In the genomic region with DNA sequence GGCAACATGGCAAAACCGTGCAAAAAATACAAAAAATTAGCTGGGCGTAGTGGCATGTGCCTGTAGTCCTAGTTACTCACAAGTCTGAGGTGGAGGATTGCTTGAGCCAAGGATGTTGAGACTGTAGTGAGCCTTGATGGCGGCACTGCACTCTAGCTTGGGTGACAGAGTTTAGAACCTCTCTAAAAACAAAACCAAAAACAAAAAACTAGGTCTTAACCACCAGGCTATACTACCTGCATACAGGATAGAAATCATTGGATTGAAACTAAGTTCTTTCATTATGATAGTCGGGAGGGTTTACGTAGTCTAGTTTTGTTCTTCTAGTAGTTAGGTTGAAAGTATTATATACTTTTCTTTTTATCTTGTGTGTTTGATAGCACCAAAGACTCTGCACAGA, we compare ENCODE assay signal across 15 cellular contexts. TPM values are rescaled to one million over a fixed set of nuclear protein-coding genes. Genes with fewer than 3 reads are reported as not detected.
DNase-seq lines count a peak whose midpoint lies in the region; ATAC-seq and TF ChIP-seq lines count a peak whose summit lies in the region.
"Had no signal": no experiment of that assay in that cellular context is flagged by ENCODE, and none has a peak within 500 bp of the region (broad histone marks: within the 10 kb centered on the region; RNA-seq: fewer than 3 reads in every experiment).

No MANE protein-coding gene starts in this region.

- POLR2A ChIA-PET in activated CD4-positive, alpha-beta T cell treated with anti-CD3 and anti-CD28 coated beads for 36 hours (lab: Charles Lee) = no interaction called here

- peak; percentile 78 for ATAC-seq in activated CD4-positive, alpha-beta T cell treated with anti-CD3 and anti-CD28 coated beads for 36 hours
- peak; percentile 13 for ATAC-seq in stimulated activated effector memory CD8-positive, alpha-beta T cell treated with anti-CD3 and anti-CD28 coated beads, Interleukin-12 subunit alpha, Interleukin-12 subunit beta, amount 100 ng/mL, for 72 hours

- DNase-seq in activated CD4-positive, alpha-beta T cell treated with anti-CD3 and anti-CD28 coated beads for 36 hours = no peak
- DNase-seq in activated CD4-positive, alpha-beta T cell treated with anti-CD3 and anti-CD28 coated beads, Interleukin-2, amount 50 U/mL, for 1 hour = no peak
- DNase-seq in GM23248 = no peak
- DNase-seq in chondrocyte (ENCODE audit: low spot score) = no peak
- no peak for DNase-seq in stimulated activated effector memory CD8-positive, alpha-beta T cell treated with anti-CD3 and anti-CD28 coated beads, Interleukin-12 subunit alpha, Interleukin-12 subunit beta, amount 100 ng/mL, for 72 hours (ENCODE audit: low spot score in 2 of 2)
- DNase-seq in iPS-NIHi11 (ENCODE audit: low spot score) = no peak
- DNase-seq in activated T-helper 1 cell treated with anti-CD3 and anti-CD28 coated beads, Interleukin-12 subunit alpha, Interleukin-12 subunit beta, Interleukin-2, Interleukin-4 antibody, amounts not matched to agents 30 ng/mL and 10 ng/mL and 1 ng/mL, durations not matched to agents 14 hours and 24 hours and 36 hours (ENCODE audit: low spot score) = no peak
- DNase-seq: AML-193; Caco-2; CD8-positive, alpha-beta memory T cell; DND-41; GDM1 had no signal

- CTCF ChIA-PET in activated CD4-positive, alpha-beta T cell treated with anti-CD3 and anti-CD28 coated beads for 36 hours (lab: Charles Lee) = interaction anchor here (0.8 kb wide), 1 partner anchor 485 kb away, joined by 4 read pairs; no protein-coding TSS in a partner anchor

- no peaks in the 10 kb centered on the region for H4K20me1 ChIP-seq in GM23248 (ENCODE audit: insufficient read depth)
- H4K20me1 ChIP-seq: BLaER1 had no signal

- no peak overlapping the region for H2AFZ ChIP-seq in GM23248

- 88 to 89% methylated on average over 5 of the region's 5 CpGs for WGBS in GM23248 (ENCODE audit: low coverage in 1 of 2, low lambda C conversion rate in 2 of 2, missing lambda C conversion rate in 2 of 2), 2 experiments

- no peak overlapping the region for H3K27ac Mint-ChIP-seq in activated CD4-positive, alpha-beta T cell treated with anti-CD3 and anti-CD28 coated beads for 36 hours
- peak overlapping the region; percentile 1 for H3K27ac Mint-ChIP-seq in chondrocyte (ENCODE audit: unreplicated experiment)
- no peak overlapping the region for H3K27ac Mint-ChIP-seq in stimulated activated effector memory CD8-positive, alpha-beta T cell treated with anti-CD3 and anti-CD28 coated beads, Interleukin-12 subunit alpha, Interleukin-12 subunit beta, amount 100 ng/mL, for 72 hours
- H3K27ac Mint-ChIP-seq in activated T-helper 1 cell treated with anti-CD3 and anti-CD28 coated beads, Interleukin-12 subunit alpha, Interleukin-12 subunit beta, Interleukin-2, Interleukin-4 antibody, amounts not matched to agents 30 ng/mL and 10 ng/mL and 1 ng/mL, durations not matched to agents 14 hours and 24 hours and 36 hours = no peak overlapping the region
- H3K27ac Mint-ChIP-seq: IgD-negative memory B cell had no signal

- H3K27ac ChIP-seq in GM23248 = peak overlapping the region; percentile 90
- H3K27ac ChIP-seq: 22Rv1, BLaER1 had no signal

- no peaks in the 10 kb centered on the region for H3K27me3 ChIP-seq in GM23248 (replicated peaks; ENCODE audit: insufficient read depth)
- H3K27me3 ChIP-seq: BLaER1 had no signal

- in situ Hi-C loops in GM23248 (cut with MboI) = no loop called here

- no peak for TF ChIP-seq CTCF in chondrocyte (IDR thresholded peaks at IDR 0.05)

- H3K9ac ChIP-seq in GM23248 = no peak overlapping the region
- H3K9ac ChIP-seq: BLaER1 had no signal

- H3K4me3 ChIP-seq in GM23248 = no peak overlapping the region
- H3K4me3 ChIP-seq: BLaER1 had no signal

- H3K4me1 ChIP-seq in GM23248 (ENCODE audit: insufficient read depth) = peaks cover 22% of the 10 kb centered on the region

- peaks cover 28% of the 10 kb centered on the region for H3K79me2 ChIP-seq in GM23248 (ENCODE audit: insufficient read depth)

- no peaks in the 10 kb centered on the region for H3K9me2 ChIP-seq in GM23248 (ENCODE audit: insufficient read depth)

- intact Hi-C loops in activated CD4-positive, alpha-beta T cell treated with anti-CD3 and anti-CD28 coated beads for 36 hours (cut with DNase I, micrococcal nuclease) = loop anchor here (10.0 kb wide), 2 partner anchors 577 to 807 kb away; no protein-coding TSS in a partner anchor
- intact Hi-C loops in activated T-helper 1 cell treated with anti-CD3 and anti-CD28 coated beads, Interleukin-12 subunit alpha, Interleukin-12 subunit beta, Interleukin-2, Interleukin-4 antibody, amounts not matched to agents 30 ng/mL and 10 ng/mL and 1 ng/mL, durations not matched to agents 14 hours and 24 hours and 36 hours (cut with micrococcal nuclease) = no loop called here

- H3K9me3 Mint-ChIP-seq in activated CD4-positive, alpha-beta T cell treated with anti-CD3 and anti-CD28 coated beads for 36 hours (ENCODE audit: low read depth) = no peaks in the 10 kb centered on the region
- H3K9me3 Mint-ChIP-seq in chondrocyte (ENCODE audit: low read depth) = no peaks in the 10 kb centered on the region
- no peaks in the 10 kb centered on the region for H3K9me3 Mint-ChIP-seq in stimulated activated effector memory CD8-positive, alpha-beta T cell treated with anti-CD3 and anti-CD28 coated beads, Interleukin-12 subunit alpha, Interleukin-12 subunit beta, amount 100 ng/mL, for 72 hours
- H3K9me3 Mint-ChIP-seq in activated T-helper 1 cell treated with anti-CD3 and anti-CD28 coated beads, Interleukin-12 subunit alpha, Interleukin-12 subunit beta, Interleukin-2, Interleukin-4 antibody, amounts not matched to agents 30 ng/mL and 10 ng/mL and 1 ng/mL, durations not matched to agents 14 hours and 24 hours and 36 hours = no peaks in the 10 kb centered on the region
- H3K9me3 Mint-ChIP-seq: CD8-positive, alpha-beta memory T cell; IgD-negative memory B cell had no signal

- H3K36me3 ChIP-seq in GM23248 (ENCODE audit: low read depth) = peaks cover 8% of the 10 kb centered on the region; the same call in 1 of the 2 replicates

- H3K36me3 Mint-ChIP-seq in activated CD4-positive, alpha-beta T cell treated with anti-CD3 and anti-CD28 coated beads for 36 hours (ENCODE audit: low read depth) = peaks cover 13% of the 10 kb centered on the region
- H3K36me3 Mint-ChIP-seq in chondrocyte (ENCODE audit: low read depth) = peaks cover 14% of the 10 kb centered on the region
- peaks cover 45% of the 10 kb centered on the region for H3K36me3 Mint-ChIP-seq in stimulated activated effector memory CD8-positive, alpha-beta T cell treated with anti-CD3 and anti-CD28 coated beads, Interleukin-12 subunit alpha, Interleukin-12 subunit beta, amount 100 ng/mL, for 72 hours
- H3K36me3 Mint-ChIP-seq in activated T-helper 1 cell treated with anti-CD3 and anti-CD28 coated beads, Interleukin-12 subunit alpha, Interleukin-12 subunit beta, Interleukin-2, Interleukin-4 antibody, amounts not matched to agents 30 ng/mL and 10 ng/mL and 1 ng/mL, durations not matched to agents 14 hours and 24 hours and 36 hours (ENCODE audit: low read depth) = peaks cover 14% of the 10 kb centered on the region
- H3K36me3 Mint-ChIP-seq: IgD-negative memory B cell had no signal

- no peak overlapping the region for H3K4me3 Mint-ChIP-seq in activated CD4-positive, alpha-beta T cell treated with anti-CD3 and anti-CD28 coated beads for 36 hours
- H3K4me3 Mint-ChIP-seq in chondrocyte (ENCODE audit: unreplicated experiment) = no peak overlapping the region
- H3K4me3 Mint-ChIP-seq in stimulated activated effector memory CD8-positive, alpha-beta T cell treated with anti-CD3 and anti-CD28 coated beads, Interleukin-12 subunit alpha, Interleukin-12 subunit beta, amount 100 ng/mL, for 72 hours = no peak overlapping the region
- no peak overlapping the region for H3K4me3 Mint-ChIP-seq in activated T-helper 1 cell treated with anti-CD3 and anti-CD28 coated beads, Interleukin-12 subunit alpha, Interleukin-12 subunit beta, Interleukin-2, Interleukin-4 antibody, amounts not matched to agents 30 ng/mL and 10 ng/mL and 1 ng/mL, durations not matched to agents 14 hours and 24 hours and 36 hours
- H3K4me3 Mint-ChIP-seq: CD8-positive, alpha-beta memory T cell had no signal

- H3K27me3 Mint-ChIP-seq in activated CD4-positive, alpha-beta T cell treated with anti-CD3 and anti-CD28 coated beads for 36 hours = no peaks in the 10 kb centered on the region
- no peaks in the 10 kb centered on the region for H3K27me3 Mint-ChIP-seq in chondrocyte (ENCODE audit: low read depth)
- H3K27me3 Mint-ChIP-seq in activated T-helper 1 cell treated with anti-CD3 and anti-CD28 coated beads, Interleukin-12 subunit alpha, Interleukin-12 subunit beta, Interleukin-2, Interleukin-4 antibody, amounts not matched to agents 30 ng/mL and 10 ng/mL and 1 ng/mL, durations not matched to agents 14 hours and 24 hours and 36 hours (ENCODE audit: insufficient read depth) = no peaks in the 10 kb centered on the region
- H3K27me3 Mint-ChIP-seq: CD8-positive, alpha-beta memory T cell; IgD-negative memory B cell had no signal

- H3K4me2 ChIP-seq in GM23248 (ENCODE audit: unreplicated experiment) = no peak overlapping the region
- H3K4me2 ChIP-seq: BLaER1 had no signal

- H3K9me3 ChIP-seq in GM23248 (ENCODE audit: low read depth) = no peaks in the 10 kb centered on the region
- H3K9me3 ChIP-seq: BLaER1, Caco-2 had no signal

- peaks cover 24% of the 10 kb centered on the region for H3F3A ChIP-seq in GM23248 (ENCODE audit: insufficient read depth)

- H3K4me1 Mint-ChIP-seq in activated CD4-positive, alpha-beta T cell treated with anti-CD3 and anti-CD28 coated beads for 36 hours = peaks cover 14% of the 10 kb centered on the region
- peaks cover 18% of the 10 kb centered on the region for H3K4me1 Mint-ChIP-seq in chondrocyte (ENCODE audit: low read depth)
- peaks cover 11% of the 10 kb centered on the region for H3K4me1 Mint-ChIP-seq in stimulated activated effector memory CD8-positive, alpha-beta T cell treated with anti-CD3 and anti-CD28 coated beads, Interleukin-12 subunit alpha, Interleukin-12 subunit beta, amount 100 ng/mL, for 72 hours
- H3K4me1 Mint-ChIP-seq in activated T-helper 1 cell treated with anti-CD3 and anti-CD28 coated beads, Interleukin-12 subunit alpha, Interleukin-12 subunit beta, Interleukin-2, Interleukin-4 antibody, amounts not matched to agents 30 ng/mL and 10 ng/mL and 1 ng/mL, durations not matched to agents 14 hours and 24 hours and 36 hours (ENCODE audit: low read depth) = peaks cover 13% of the 10 kb centered on the region

RNA-seq across cellular contexts. Expression of a gene that starts 5.8 kb away (rescaled TPM):
- 10 to 100 TPM; 19.3 to 24.6 TPM for total RNA-seq in activated CD4-positive, alpha-beta T cell treated with anti-CD3 and anti-CD28 coated beads for 36 hours
- 5.8 and 13.9 TPM in 2 replicates for total RNA-seq in GM23248 (2014; rRNA removed; shearing (Covaris generic))
- polyA plus RNA-seq in GM23248 (2016; fragmentation: Nextera tagmentation; extraction: Ambion mirVana) = 11.3 and 12.6 TPM in 2 replicates
- total RNA-seq in chondrocyte = 21.8 to 26.1 TPM (median 24.7 TPM) in 3 replicates
- 18.5 and 26.3 TPM in 2 replicates for total RNA-seq in activated T-helper 1 cell treated with anti-CD3 and anti-CD28 coated beads, Interleukin-12 subunit alpha, Interleukin-12 subunit beta, Interleukin-2, Interleukin-4 antibody, amounts not matched to agents 30 ng/mL and 10 ng/mL and 1 ng/mL, durations not matched to agents 14 hours and 24 hours and 36 hours

RNA-seq across cellular contexts. Expression of a gene that starts 6.3 kb away (rescaled TPM):
- total RNA-seq in activated CD4-positive, alpha-beta T cell treated with anti-CD3 and anti-CD28 coated beads for 36 hours = 10 to 100 TPM; 95.0 to 96.2 TPM
- 58.8 and 68.7 TPM in 2 replicates for total RNA-seq in GM23248 (2014; rRNA removed; shearing (Covaris generic))
- 29.7 and 31.6 TPM in 2 replicates for polyA plus RNA-seq in GM23248 (2016; fragmentation: Nextera tagmentation; extraction: Ambion mirVana)
- total RNA-seq in chondrocyte = 42.8 to 71.0 TPM (median 43.0 TPM) in 3 replicates
- total RNA-seq in activated T-helper 1 cell treated with anti-CD3 and anti-CD28 coated beads, Interleukin-12 subunit alpha, Interleukin-12 subunit beta, Interleukin-2, Interleukin-4 antibody, amounts not matched to agents 30 ng/mL and 10 ng/mL and 1 ng/mL, durations not matched to agents 14 hours and 24 hours and 36 hours = 151 and 154 TPM in 2 replicates

RNA-seq across cellular contexts. Expression of a gene that starts 39.1 kb away (rescaled TPM):
- total RNA-seq in activated CD4-positive, alpha-beta T cell treated with anti-CD3 and anti-CD28 coated beads for 36 hours = 1 to 10 TPM; 1.6 to 2.0 TPM
- total RNA-seq in GM23248 (2014; rRNA removed; shearing (Covaris generic)) = 2,401 and 2,613 TPM in 2 replicates
- 1,454 and 1,484 TPM in 2 replicates for polyA plus RNA-seq in GM23248 (2016; fragmentation: Nextera tagmentation; extraction: Ambion mirVana)
- total RNA-seq in chondrocyte = 854 to 4,666 TPM (median 4,556 TPM) in 3 replicates
- total RNA-seq in activated T-helper 1 cell treated with anti-CD3 and anti-CD28 coated beads, Interleukin-12 subunit alpha, Interleukin-12 subunit beta, Interleukin-2, Interleukin-4 antibody, amounts not matched to agents 30 ng/mL and 10 ng/mL and 1 ng/mL, durations not matched to agents 14 hours and 24 hours and 36 hours = 2.9 and 4.6 TPM in 2 replicates

RNA-seq across cellular contexts. Expression of a gene that starts 52.9 kb away (rescaled TPM):
- total RNA-seq in activated CD4-positive, alpha-beta T cell treated with anti-CD3 and anti-CD28 coated beads for 36 hours = 1 to 10 TPM; 3.1 to 4.9 TPM
- total RNA-seq in GM23248 (2014; rRNA removed; shearing (Covaris generic)) = 1.5 and 3.2 TPM in 2 replicates
- polyA plus RNA-seq in GM23248 (2016; fragmentation: Nextera tagmentation; extraction: Ambion mirVana) = 6.6 and 7.0 TPM in 2 replicates
- total RNA-seq in chondrocyte = 6.4 to 8.3 TPM (median 7.2 TPM) in 3 replicates
- 4.8 and 5.7 TPM in 2 replicates for total RNA-seq in activated T-helper 1 cell treated with anti-CD3 and anti-CD28 coated beads, Interleukin-12 subunit alpha, Interleukin-12 subunit beta, Interleukin-2, Interleukin-4 antibody, amounts not matched to agents 30 ng/mL and 10 ng/mL and 1 ng/mL, durations not matched to agents 14 hours and 24 hours and 36 hours

RNA-seq across cellular contexts. Expression of a gene that starts 59.7 kb away (rescaled TPM):
- 10 to 100 TPM; 21.5 to 23.7 TPM for total RNA-seq in activated CD4-positive, alpha-beta T cell treated with anti-CD3 and anti-CD28 coated beads for 36 hours
- 15.7 TPM in 2 replicates for total RNA-seq in GM23248 (2014; rRNA removed; shearing (Covaris generic))
- polyA plus RNA-seq in GM23248 (2016; fragmentation: Nextera tagmentation; extraction: Ambion mirVana) = 11.6 and 13.1 TPM in 2 replicates
- 32.4 to 42.5 TPM (median 38.8 TPM) in 3 replicates for total RNA-seq in chondrocyte
- total RNA-seq in activated T-helper 1 cell treated with anti-CD3 and anti-CD28 coated beads, Interleukin-12 subunit alpha, Interleukin-12 subunit beta, Interleukin-2, Interleukin-4 antibody, amounts not matched to agents 30 ng/mL and 10 ng/mL and 1 ng/mL, durations not matched to agents 14 hours and 24 hours and 36 hours = 24.3 and 32.2 TPM in 2 replicates

Comparison
In these comparisons a context has a peak if more than half of its experiments do, and no peak if none do; other contexts are left out.
1. RNA of a gene that starts 39.1 kb away (total RNA-seq): 854 to 4,666 TPM in chondrocyte and 2,401 to 2,613 TPM in GM23248; 2.9 to 4.6 TPM in activated T-helper 1 cell treated with anti-CD3 and anti-CD28 coated beads, Interleukin-12 subunit alpha, Interleukin-12 subunit beta, Interleukin-2, Interleukin-4 antibody, amounts not matched to agents 30 ng/mL and 10 ng/mL and 1 ng/mL, durations not matched to agents 14 hours and 24 hours and 36 hours and 1.6 to 2.0 TPM in activated CD4-positive, alpha-beta T cell treated with anti-CD3 and anti-CD28 coated beads for 36 hours; every median in the first group is over 100 times any median in the second.